In the genomic region with DNA sequence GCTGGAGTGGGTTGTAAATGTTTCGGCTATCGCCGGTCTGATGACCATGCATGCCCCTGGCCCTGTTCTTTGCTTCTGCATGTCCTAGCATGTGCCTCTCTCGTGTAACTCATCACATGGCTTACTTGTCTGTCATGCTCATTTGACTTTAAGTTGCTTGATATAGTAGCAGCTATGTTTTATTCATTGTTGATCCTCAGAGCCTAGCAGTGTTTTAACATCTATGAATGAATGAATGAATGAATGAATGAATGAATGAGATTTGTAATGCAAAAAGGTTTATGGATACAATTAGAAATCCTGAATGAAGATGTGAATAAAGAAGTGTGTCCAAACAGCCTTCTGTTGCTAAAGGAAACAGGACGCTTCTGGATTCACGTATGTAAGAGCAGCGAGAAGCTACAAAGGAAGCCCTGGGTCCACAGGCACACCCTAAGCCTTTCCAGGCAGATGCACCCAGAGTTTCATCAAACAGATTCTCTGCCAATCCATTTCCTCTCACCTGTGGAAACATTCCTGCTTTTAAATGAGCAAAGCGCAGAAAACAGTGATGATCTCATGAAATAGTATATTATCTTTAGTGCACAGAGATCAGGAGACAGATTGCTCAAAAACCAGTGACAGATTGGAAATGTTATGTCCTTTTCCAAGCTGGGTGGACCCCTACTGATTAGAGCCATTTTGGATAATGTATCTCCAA, we compare ENCODE assay signal across 8 cellular contexts. TPM values are rescaled to one million over a fixed set of nuclear protein-coding genes. Genes with fewer than 3 reads are reported as not detected.
A peak's percentile ranks its signal among the peaks of the same experiment; 100 is the strongest.
DNase-seq lines count a peak whose midpoint lies in the region; FAIRE-seq lines count a peak whose summit lies in the region.

No MANE protein-coding gene starts in this region.

- H3K27ac ChIP-seq in CD4-positive, alpha-beta memory T cell (ENCODE audit: low read depth, low read length), result peak overlapping the region; percentile 93

- no peak for FAIRE-seq in RCC 7860 (lab: Jason Lieb, UNC)

- H3K27me3 ChIP-seq in CD4-positive, alpha-beta memory T cell (ENCODE audit: insufficient read depth, low read length), result no peaks in the 10 kb centered on the region
- H3K27me3 ChIP-seq in neuron (ENCODE audit: insufficient read depth, low read length), result no peaks in the 10 kb centered on the region

- H3K36me3 ChIP-seq in CD4-positive, alpha-beta memory T cell (ENCODE audit: insufficient read depth, low read length), result no peaks in the 10 kb centered on the region
- no peaks in the 10 kb centered on the region for H3K36me3 ChIP-seq in neuron (ENCODE audit: insufficient read depth, low read length)

- POLR2A ChIA-PET in CD4-positive, alpha-beta memory T cell (lab: Charles Lee; ENCODE audit: partially characterized antibody), result interaction anchor here (0.8 to 5.4 kb wide), 3 partner anchors 65 to 112 kb away, joined by 4 to 52 read pairs (median 9); no protein-coding TSS in a partner anchor

- peaks cover 0 to 1% of the 10 kb centered on the region in 2 donors for H3K36me3 Mint-ChIP-seq in CD4-positive, alpha-beta memory T cell

- H3K4me1 Mint-ChIP-seq in CD4-positive, alpha-beta memory T cell, result peaks cover 38 to 58% (median 45%) of the 10 kb centered on the region in 4 donors

- peak overlapping the region in 1 of 2 donors; percentile 44 for H3K4me3 ChIP-seq in CD4-positive, alpha-beta memory T cell (ENCODE audit: low read length in 2 of 2)
- H3K4me3 ChIP-seq in neuron (ENCODE audit: low read length), result peak overlapping the region; percentile 52

- no peaks in the 10 kb centered on the region for H3K9me3 ChIP-seq in CD4-positive, alpha-beta memory T cell (ENCODE audit: control insufficient read depth in 1 of 2, low read length in 2 of 2)
- H3K9me3 ChIP-seq in neuron (ENCODE audit: low read length), result no peaks in the 10 kb centered on the region

- CTCF ChIA-PET in CD4-positive, alpha-beta memory T cell (lab: Charles Lee; ENCODE audit: partially characterized antibody), result interaction anchor here (0.8 to 8.8 kb wide), 7 partner anchors 35 to 184 kb away, joined by 3 to 213 read pairs (median 4); no protein-coding TSS in a partner anchor

- peaks cover 40% of the 10 kb centered on the region for H3K4me1 ChIP-seq in CD4-positive, alpha-beta memory T cell (ENCODE audit: insufficient read depth, low read length)
- H3K4me1 ChIP-seq in neuron (ENCODE audit: insufficient read depth, low read length), result peaks cover 24% of the 10 kb centered on the region

- H2AFZ ChIP-seq in neuron (ENCODE audit: low read depth, low read length), result no peak overlapping the region

- no peaks in the 10 kb centered on the region for H3K27me3 Mint-ChIP-seq in CD4-positive, alpha-beta memory T cell

- H3K9me3 Mint-ChIP-seq in CD4-positive, alpha-beta memory T cell, result no peaks in the 10 kb centered on the region

- intact Hi-C loops in CD4-positive, alpha-beta memory T cell (cut with micrococcal nuclease), result loop anchor here (2.0 to 5.0 kb wide), 3 partner anchors 67 to 311 kb away; no protein-coding TSS in a partner anchor

- H3K27ac Mint-ChIP-seq in CD4-positive, alpha-beta memory T cell, result peak overlapping the region; percentile 93 to 99 (median 99)

- no peak for DNase-seq in CD4-positive, alpha-beta memory T cell
- peak; percentile 6 for DNase-seq in NCI-H1417 treated with DMSO at 0.1 percent for 48 hours (lab: John Stamatoyannopoulos, UW)
- DNase-seq in dermis microvascular lymphatic vessel endothelial cell (ENCODE audit: low read depth in 2 of 2), result peak; percentile 60 to 87
- no peak for DNase-seq in UCSD-AML1 (lab: John Stamatoyannopoulos, UW; ENCODE audit: unreplicated experiment)
- no peak for DNase-seq in RCC 7860 (ENCODE audit: low spot score)
- no peak for DNase-seq in SHP77 (lab: John Stamatoyannopoulos, UW)
- DNase-seq in stimulated activated CD4-positive, alpha-beta T cell treated with anti-CD3 and anti-CD28 coated beads, Interleukin-12 subunit alpha, Interleukin-12 subunit beta, amount 100 ng/mL, for 4 hours, result no peak

- H3K4me3 Mint-ChIP-seq in CD4-positive, alpha-beta memory T cell, result peak overlapping the region; percentile 58 to 93 (median 88)

RNA-seq across cellular contexts. Expression of a gene that starts 3.4 kb away (rescaled TPM):
- not detected for total RNA-seq in CD4-positive, alpha-beta memory T cell
- polyA plus RNA-seq in CD4-positive, alpha-beta memory T cell, result under 1 TPM in 1 of 2 donors, not detected in 1; 0.07 TPM
- total RNA-seq in dermis microvascular lymphatic vessel endothelial cell, result not detected in 2 replicates

RNA-seq across cellular contexts. Expression of a gene that starts 55.9 kb away (rescaled TPM):
- total RNA-seq in CD4-positive, alpha-beta memory T cell, result 1 to 10 TPM; 3.9 to 4.0 TPM
- 1 to 10 TPM; 2.6 TPM for polyA plus RNA-seq in CD4-positive, alpha-beta memory T cell
- 7.3 and 10.5 TPM in 2 replicates for total RNA-seq in dermis microvascular lymphatic vessel endothelial cell

Comparison
In these comparisons a context has a peak if more than half of its experiments do, and no peak if none do; other contexts are left out.
1. DNase-seq: peak in NCI-H1417 treated with DMSO at 0.1 percent for 48 hours (single experiment) and dermis microvascular lymphatic vessel endothelial cell (2 of 2); none in CD4-positive, alpha-beta memory T cell (0 of 5), UCSD-AML1 (single experiment), RCC 7860 (single experiment), SHP77 (0 of 2) and stimulated activated CD4-positive, alpha-beta T cell treated with anti-CD3 and anti-CD28 coated beads, Interleukin-12 subunit alpha, Interleukin-12 subunit beta, amount 100 ng/mL, for 4 hours (single experiment).